ENCODE assay signal across 8 cellular contexts in genomic region chr9:111662851-111663823, GRCh38. TPM values are rescaled to one million over a fixed set of nuclear protein-coding genes. Genes with fewer than 3 reads are reported as not detected.
A peak's percentile ranks its signal among the peaks of the same experiment; 100 is the strongest.
DNase-seq lines count a peak whose midpoint lies in the region; ATAC-seq and TF ChIP-seq lines count a peak whose summit lies in the region.

No MANE protein-coding gene starts in this region.

- H3K4me3 ChIP-seq in BLaER1 = peak overlapping the region; percentile 91
- H3K4me3 ChIP-seq in Karpas-422 (ENCODE audit: low read length) = peak overlapping the region; percentile 85
- peak overlapping the region; percentile 5 to 72 (median 69) for H3K4me3 ChIP-seq in mammary epithelial cell (replicated peaks in 1 of 3; ENCODE audit: insufficient read depth in 1 of 3, low read depth in 2 of 3, low read length in 3 of 3)

- H4K20me1 ChIP-seq in BLaER1 (peaks cover 52% of the 10 kb centered on the region), Karpas-422 (ENCODE audit: insufficient read depth, low read depth, low read length) (0 out of 2 replicates have a peak, but pooled peaks cover 4% of the 10 kb centered on the region), mammary epithelial cell (ENCODE audit: insufficient read depth, low read length) (no peaks in the 10 kb centered on the region)

- CTCF ChIA-PET in mammary epithelial cell (lab: Charles Lee; ENCODE audit: low non-redundant PET) = no interaction called here

- peak overlapping the region; percentile 85 for H3K27ac Mint-ChIP-seq in mesothelial cell of epicardium

- H3K4me2 ChIP-seq in BLaER1 (peak overlapping the region; percentile 94), Karpas-422 (ENCODE audit: low read depth, low read length, poor library complexity, severe bottlenecking) (peak overlapping the region; percentile 92), mammary epithelial cell (ENCODE audit: insufficient read depth, low read depth, low read length) (peak overlapping the region; percentile 84)

- no TSS peak for BruUV-seq in mammary epithelial cell (replicated peaks; lab: Mats Ljungman, UMichigan)

- H3K79me2 ChIP-seq in Karpas-422 (ENCODE audit: low read length) = peaks cover 56% of the 10 kb centered on the region
- H3K79me2 ChIP-seq in mammary epithelial cell (ENCODE audit: insufficient read depth, low read length) = peaks cover 53% of the 10 kb centered on the region

- 49% methylated on average over 9 of the region's 10 CpGs for WGBS in mammary epithelial cell (ENCODE audit: low coverage, missing lambda C conversion rate)

- intact Hi-C loops in mammary epithelial cell (cut with micrococcal nuclease) = loop anchor here (2.0 kb wide), 1 partner anchor 64 kb away; the partner anchor contains the start of gene PTGR1

- H3K27me3 Mint-ChIP-seq in mesothelial cell of epicardium (ENCODE audit: low read depth) = no peaks in the 10 kb centered on the region

- no peaks in the 10 kb centered on the region for H3K36me3 Mint-ChIP-seq in mesothelial cell of epicardium

- H3K9ac ChIP-seq in BLaER1 = peak overlapping the region; percentile 88
- H3K9ac ChIP-seq in Karpas-422 (ENCODE audit: low read length) = peak overlapping the region; percentile 85
- peak overlapping the region; percentile 46 for H3K9ac ChIP-seq in mammary epithelial cell (ENCODE audit: insufficient read depth, low read length)

- no peak overlapping the region for H2AFZ ChIP-seq in Karpas-422 (ENCODE audit: low read length)
- peak overlapping the region; percentile 37 for H2AFZ ChIP-seq in mammary epithelial cell (ENCODE audit: low read depth, low read length)

- H3K4me3 Mint-ChIP-seq in mesothelial cell of epicardium = peak overlapping the region; percentile 93

- no peaks in the 10 kb centered on the region for H3K9me3 Mint-ChIP-seq in mesothelial cell of epicardium

- H3K4me1 Mint-ChIP-seq in mesothelial cell of epicardium = peaks cover 21% of the 10 kb centered on the region

- dilution Hi-C loops in mammary epithelial cell (cut with HindIII; ENCODE audit: low sequenced_read_pairs) = no loop called here

- TF ChIP-seq CTCF in mammary epithelial cell (conservative IDR thresholded peaks at IDR 0.05 in 1 of 2, IDR thresholded peaks at IDR 0.05 in 1 of 2; ENCODE audit: extremely low read depth in 1 of 2, insufficient read depth in 1 of 2, low read depth in 1 of 2, low read length in 2 of 2) (no peak), mesothelial cell of epicardium (IDR thresholded peaks at IDR 0.05; ENCODE audit: unreplicated experiment) (no peak)

- peaks cover 40% of the 10 kb centered on the region for H3K36me3 ChIP-seq in BLaER1
- peaks cover 12% of the 10 kb centered on the region for H3K36me3 ChIP-seq in Karpas-422 (ENCODE audit: insufficient read depth, low read length)
- H3K36me3 ChIP-seq in mammary epithelial cell (ENCODE audit: insufficient read depth, low read length) = peaks cover 11% of the 10 kb centered on the region

- no peaks in the 10 kb centered on the region for H3K9me2 ChIP-seq in Karpas-422 (replicated peaks; ENCODE audit: insufficient read depth, low read length)

- DNase-seq in Karpas-422 (peak; percentile 49), mammary epithelial cell (peak; percentile 42), mesothelial cell of epicardium (ENCODE audit: low spot score in 2 of 2, unreplicated experiment in 2 of 2) (no peak), 8988T (no peak), NCI-H2227 (lab: John Stamatoyannopoulos, UW; ENCODE audit: unreplicated experiment) (no peak), NCI-H128 (lab: John Stamatoyannopoulos, UW; ENCODE audit: unreplicated experiment) (no peak)

- H3K27me3 ChIP-seq in BLaER1 (no peaks in the 10 kb centered on the region), Karpas-422 (ENCODE audit: low read length) (no peaks in the 10 kb centered on the region), mammary epithelial cell (ENCODE audit: insufficient read depth, low read length) (no peaks in the 10 kb centered on the region)

- H3K9me3 ChIP-seq in BLaER1 = no peaks in the 10 kb centered on the region
- H3K9me3 ChIP-seq in Karpas-422 (ENCODE audit: low read length) = no peaks in the 10 kb centered on the region
- no peaks in the 10 kb centered on the region for H3K9me3 ChIP-seq in mammary epithelial cell (replicated peaks; ENCODE audit: insufficient read depth, low read length)

- in situ Hi-C loops in mammary epithelial cell (cut with MboI; ENCODE audit: low sequenced_read_pairs in 2 of 2) = no loop called here

- ATAC-seq in GM18520 (IDR thresholded peaks at IDR 0.05; ENCODE audit: unreplicated experiment) = no peak

- H3K4me1 ChIP-seq in BLaER1 (peaks cover 22% of the 10 kb centered on the region), Karpas-422 (ENCODE audit: low read length) (peaks cover 19% of the 10 kb centered on the region), mammary epithelial cell (ENCODE audit: insufficient read depth, low read length) (peaks cover 14% of the 10 kb centered on the region)

- H3K27ac ChIP-seq in BLaER1 (peak overlapping the region; percentile 81), Karpas-422 (ENCODE audit: low read length) (peak overlapping the region; percentile 70), mammary epithelial cell (ENCODE audit: insufficient read depth, low read depth, low read length) (no peak overlapping the region)

RNA-seq across cellular contexts. Expression of gene GNG10, which starts 1.7 kb away (rescaled TPM):
- total RNA-seq in Karpas-422 (2014; rRNA removed; shearing (Covaris generic); ENCODE audit: low replicate concordance) = 22.6 and 46.0 TPM in 2 replicates
- 10 to 100 TPM; 51.7 to 70.3 TPM for total RNA-seq in mammary epithelial cell
- 58.8 TPM for polyA plus RNA-seq in mammary epithelial cell
- 33.7 TPM for polyA minus RNA-seq in mammary epithelial cell
- total RNA-seq in mesothelial cell of epicardium = 22.4 to 25.2 TPM (median 23.9 TPM) in 3 replicates

RNA-seq across cellular contexts. Expression of gene DNAJC25, which starts 32.0 kb away (rescaled TPM):
- total RNA-seq in Karpas-422 (2014; rRNA removed; shearing (Covaris generic); ENCODE audit: low replicate concordance) = 8.7 and 10.2 TPM in 2 replicates
- total RNA-seq in mammary epithelial cell (1 to 10 TPM; 4.5 to 9.4 TPM), mesothelial cell of epicardium (9.3 to 10.4 TPM (median 9.9 TPM) in 3 replicates)
- polyA plus RNA-seq in mammary epithelial cell = 3.2 TPM
- not detected for polyA minus RNA-seq in mammary epithelial cell

Comparison
In these comparisons a context has a peak if more than half of its experiments do, and no peak if none do; other contexts are left out.
1. DNase-seq: peak in Karpas-422 (single experiment) and mammary epithelial cell (single experiment); none in mesothelial cell of epicardium (0 of 2), 8988T (single experiment), NCI-H2227 (single experiment) and NCI-H128 (single experiment).
2. Peak in every context shown above with its lines, with median percentiles within 50 percentile points of each other: H3K4me2 ChIP-seq, H3K4me3 ChIP-seq and H3K9ac ChIP-seq.